In genomic region chr12:127726928-127727327, GRCh38 we compare ENCODE assay signal across 17 cellular contexts.
"Had no signal": no experiment of that assay in that cellular context is flagged by ENCODE, and none has a peak within 500 bp of the region (broad histone marks: within the 10 kb centered on the region; RNA-seq: fewer than 3 reads in every experiment).

No MANE protein-coding gene starts in this region.

- H3K4me3 Mint-ChIP-seq: activated CD4-positive, alpha-beta T cell treated with anti-CD3 and anti-CD28 coated beads, Interleukin-2, amount 10 ng/mL, durations not matched to agents 7 days and 5 days; activated CD8-positive, alpha-beta T cell treated with anti-CD3 and anti-CD28 coated beads, Interleukin-2, amount 10 ng/mL, durations not matched to agents 7 days and 5 days; activated T-cell treated with anti-CD3 and anti-CD28 coated beads, Interleukin-2, amount 50 U/mL, for 24 hours; central memory CD8-positive, alpha-beta T cell; neural crest cell had no signal

- DNase-seq: activated CD4-positive, alpha-beta T cell treated with anti-CD3 and anti-CD28 coated beads, Interleukin-2, amount 10 ng/mL, durations not matched to agents 7 days and 5 days; activated CD8-positive, alpha-beta T cell treated with anti-CD3 and anti-CD28 coated beads, Interleukin-2, amount 10 ng/mL, durations not matched to agents 7 days and 5 days; activated effector memory CD4-positive, alpha-beta T cell treated with Interleukin-2 at 50 U/mL for 16 hours; activated naive CD4-positive, alpha-beta T cell treated with anti-CD3 and anti-CD28 coated beads, Interleukin-2, amount 50 U/mL, for 16 hours; activated T-cell treated with anti-CD3 and anti-CD28 coated beads, Interleukin-2, amount 50 U/mL, for 24 hours; aorta; erythroblast; head of caudate nucleus; kidney; mammary epithelial cell; stimulated activated naive CD8-positive, alpha-beta T cell treated with anti-CD3 and anti-CD28 coated beads, Interleukin-15, Interleukin-2, amounts not matched to agents 100 U/mL and 50 U/mL, for 24 hours; substantia nigra; T1000; transverse colon had no signal

- ATAC-seq: activated CD8-positive, alpha-beta T cell treated with anti-CD3 and anti-CD28 coated beads, Interleukin-2, amount 10 ng/mL, durations not matched to agents 7 days and 5 days; left lobe of liver; stimulated activated naive CD8-positive, alpha-beta T cell treated with anti-CD3 and anti-CD28 coated beads, Interleukin-15, Interleukin-2, amounts not matched to agents 100 U/mL and 50 U/mL, for 24 hours had no signal

- H3K4me1 Mint-ChIP-seq: activated CD4-positive, alpha-beta T cell treated with anti-CD3 and anti-CD28 coated beads, Interleukin-2, amount 10 ng/mL, durations not matched to agents 7 days and 5 days; central memory CD8-positive, alpha-beta T cell; neural crest cell had no signal

- H3K27me3 Mint-ChIP-seq: activated CD4-positive, alpha-beta T cell treated with anti-CD3 and anti-CD28 coated beads, Interleukin-2, amount 10 ng/mL, durations not matched to agents 7 days and 5 days; activated T-cell treated with anti-CD3 and anti-CD28 coated beads, Interleukin-2, amount 50 U/mL, for 24 hours; central memory CD8-positive, alpha-beta T cell had no signal
